Comparison of ENCODE assay signal across 9 cellular contexts in the genomic region with DNA sequence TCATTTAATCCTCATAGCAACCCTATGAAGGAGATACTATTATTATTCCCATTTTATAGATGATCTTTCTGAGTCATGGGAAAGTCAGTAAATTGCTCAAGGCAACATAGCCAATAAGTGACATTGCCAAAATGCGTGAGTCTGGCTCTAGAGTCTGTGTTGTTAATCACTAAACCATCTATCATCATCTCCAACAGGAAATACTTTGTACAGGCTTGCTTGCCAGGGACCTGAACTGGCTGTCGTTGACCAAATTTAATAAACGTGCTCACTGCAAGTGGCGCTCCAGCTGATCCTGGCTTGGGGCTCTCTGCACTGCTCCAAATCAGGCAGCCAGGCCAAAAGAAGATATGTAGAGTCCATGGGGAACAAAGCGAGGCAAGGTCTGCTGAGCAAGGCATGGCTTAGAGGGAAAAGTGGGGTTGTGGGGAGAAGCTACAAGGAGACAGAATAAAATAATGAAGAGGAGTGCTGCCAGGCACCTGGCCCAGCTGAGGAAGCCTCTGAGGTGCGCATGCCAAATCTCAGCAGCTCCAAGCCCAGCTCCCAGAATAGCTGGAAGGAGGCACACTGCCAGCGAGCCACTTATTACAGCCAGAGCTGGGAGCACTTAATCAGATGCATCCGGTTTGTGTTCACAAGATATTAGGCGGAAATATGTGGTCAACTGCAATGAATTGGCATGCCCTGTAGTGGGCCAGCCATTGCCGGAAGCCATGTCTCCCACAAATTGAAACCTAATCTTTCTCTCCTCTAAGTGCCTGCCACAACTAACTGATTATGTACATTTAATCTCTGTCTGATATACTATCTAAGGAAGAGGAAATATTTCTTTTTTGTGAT. TPM values are rescaled to one million over a fixed set of nuclear protein-coding genes. Genes with fewer than 3 reads are reported as not detected.
A peak's percentile ranks its signal among the peaks of the same experiment; 100 is the strongest.
DNase-seq lines count a peak whose midpoint lies in the region; ATAC-seq and TF ChIP-seq lines count a peak whose summit lies in the region.
"Had no signal": no experiment of that assay in that cellular context is flagged by ENCODE, and none has a peak within 500 bp of the region (broad histone marks: within the 10 kb centered on the region; RNA-seq: fewer than 3 reads in every experiment).

No MANE protein-coding gene starts in this region.

- H3K27ac ChIP-seq in right lobe of liver, result no peak overlapping the region
- no peak overlapping the region for H3K27ac ChIP-seq in WERI-Rb-1

- no peaks in the 10 kb centered on the region for H3K4me1 ChIP-seq in right lobe of liver

- H3K9me3 ChIP-seq in right lobe of liver (no peaks in the 10 kb centered on the region), WERI-Rb-1 (ENCODE audit: severe bottlenecking) (no peaks in the 10 kb centered on the region)

- ATAC-seq in GM19463 (IDR thresholded peaks at IDR 0.05; ENCODE audit: unreplicated experiment), result peak; percentile 82
- ATAC-seq in right lobe of liver, result peak; percentile 32 to 75 (median 44)
- ATAC-seq in GM18498 (IDR thresholded peaks at IDR 0.05; ENCODE audit: unreplicated experiment), result no peak

- H3K36me3 ChIP-seq in right lobe of liver (no peaks in the 10 kb centered on the region), WERI-Rb-1 (no peaks in the 10 kb centered on the region)

- H3K4me3 ChIP-seq in AG09309 (ENCODE audit: control insufficient read depth, low read depth, low read length), result no peak overlapping the region
- no peak overlapping the region for H3K4me3 ChIP-seq in LNCaP clone FGC (ENCODE audit: low read depth, low read length)
- no peak overlapping the region for H3K4me3 ChIP-seq in astrocyte of the cerebellum (ENCODE audit: low read depth, low read length)
- H3K4me3 ChIP-seq in right lobe of liver, result no peak overlapping the region
- H3K4me3 ChIP-seq in WERI-Rb-1 (ENCODE audit: low read depth, low read length), result no peak overlapping the region

- TF ChIP-seq CTCF in AG09309 (IDR thresholded peaks at IDR 0.05; ENCODE audit: control insufficient read depth, insufficient read depth, low read depth, low read length, missing control alignments), result peak; percentile 12
- TF ChIP-seq CTCF in LNCaP clone FGC (IDR thresholded peaks at IDR 0.05; ENCODE audit: control insufficient read depth, extremely low read depth, insufficient read depth), result no peak
- TF ChIP-seq CTCF in astrocyte of the cerebellum (IDR thresholded peaks at IDR 0.05; ENCODE audit: low read depth, low read length, missing control alignments), result no peak
- TF ChIP-seq CTCF in right lobe of liver (IDR thresholded peaks at IDR 0.05), result no peak
- TF ChIP-seq CTCF in WERI-Rb-1 (IDR thresholded peaks at IDR 0.05; ENCODE audit: low read depth, low read length), result no peak

- intact Hi-C loops in right lobe of liver (cut with DNase I), result loop anchor here (10.0 kb wide), 2 partner anchors 236 to 246 kb away; no protein-coding TSS in a partner anchor

- 30% methylated on average over 6 of the region's 10 CpGs for WGBS in right lobe of liver (ENCODE audit: insufficient coverage, low coverage, low lambda C conversion rate, missing lambda C conversion rate)

- DNase-seq in AG09309 (ENCODE audit: low read depth) (peak; percentile 78), LNCaP clone FGC (ENCODE audit: low read depth) (peak; percentile 78), astrocyte of the cerebellum (ENCODE audit: low read depth) (peak; percentile 66), right lobe of liver (peak in 1 of 3 donors; percentile 54), WERI-Rb-1 (no peak), midbrain (lab: John Stamatoyannopoulos, UW) (no peak)

- TF ChIP-seq POLR2A in right lobe of liver (IDR thresholded peaks at IDR 0.05), result no peak

- H3K27me3 ChIP-seq in right lobe of liver (no peaks in the 10 kb centered on the region), WERI-Rb-1 (ENCODE audit: insufficient read depth, low read depth, severe bottlenecking) (no peaks in the 10 kb centered on the region)

- in situ Hi-C loops in astrocyte of the cerebellum (cut with HindIII; ENCODE audit: low sequenced_read_pairs), result no loop called here

RNA-seq across cellular contexts. Expression of gene PTPRO, which starts 43.3 kb away (rescaled TPM):
- 1 to 10 TPM in 3 of 6 experiments, under 1 TPM in 3; 0.43 to 2.7 (median 1.1) TPM for total RNA-seq in right lobe of liver
- total RNA-seq: activated CD8-positive, alpha-beta memory T cell treated with anti-CD3 and anti-CD28 coated beads for 36 hours had no signal

RNA-seq across cellular contexts. Expression of gene RERG, which starts 57.8 kb away (rescaled TPM):
- total RNA-seq in right lobe of liver, result 1 to 10 TPM in 3 of 6 experiments, under 1 TPM in 3; 0.68 to 2.1 (median 1.0) TPM
- total RNA-seq: activated CD8-positive, alpha-beta memory T cell treated with anti-CD3 and anti-CD28 coated beads for 36 hours had no signal

Comparison
In these comparisons a context has a peak if more than half of its experiments do, and no peak if none do; other contexts are left out.
1. DNase-seq: peak in AG09309 (single experiment), LNCaP clone FGC (single experiment) and astrocyte of the cerebellum (single experiment); none in WERI-Rb-1 (single experiment) and midbrain (single experiment).